Comparison of ENCODE assay signal across 1 cellular context in genomic region chr14:104689620-104690265, GRCh38.
TF ChIP-seq lines count a peak whose summit lies in the region.

No MANE protein-coding gene starts in this region.

TF ChIP-seq in HEK293, 187 proteins besides CTCF, POLR2A, EP300 and RAD21 (continued from another document):
- TF ChIP-seq GLIS2 (tag by site-specific recombination; IDR thresholded peaks at IDR 0.05) (peak; percentile 77; the same call in 1 of the 2 replicates), ZNF324 (tag by site-specific recombination; IDR thresholded peaks at IDR 0.05) (no peak), ZNF184 (tag by site-specific recombination; IDR thresholded peaks at IDR 0.05) (no peak), YY1 (tag by site-specific recombination; IDR thresholded peaks at IDR 0.05) (no peak), ZBTB26 (tag by site-specific recombination; optimal IDR thresholded peaks at IDR 0.05) (peak; percentile 61), ZBTB44 (tag by site-specific recombination; IDR thresholded peaks at IDR 0.05) (no peak), ZNF302 (tag by site-specific recombination; IDR thresholded peaks at IDR 0.05; ENCODE audit: low read depth) (no peak), FEZF1 (tag by site-specific recombination; IDR thresholded peaks at IDR 0.05) (no peak), ZNF223 (tag by site-specific recombination; IDR thresholded peaks at IDR 0.05) (no peak), ZNF423 (tag by site-specific recombination; IDR thresholded peaks at IDR 0.05) (peak; percentile 92), ZNF585B (tag by site-specific recombination; IDR thresholded peaks at IDR 0.05) (no peak), PBX3 (CRISPR knock-in tag; IDR thresholded peaks at IDR 0.05) (peak; percentile 51; the same call in 1 of the 2 replicates), PRDM1 (tag by site-specific recombination; IDR thresholded peaks at IDR 0.05) (no peak)
